25 cellular contexts compared by ENCODE assay signal in genomic region chr12:96221391-96221790, GRCh38. TPM values are rescaled to one million over a fixed set of nuclear protein-coding genes. Genes with fewer than 3 reads are reported as not detected.
A peak's percentile ranks its signal among the peaks of the same experiment; 100 is the strongest.
DNase-seq lines count a peak whose midpoint lies in the region; ATAC-seq, FAIRE-seq and TF ChIP-seq lines count a peak whose summit lies in the region.
"Had no signal": no experiment of that assay in that cellular context is flagged by ENCODE, and none has a peak within 500 bp of the region (broad histone marks: within the 10 kb centered on the region; RNA-seq: fewer than 3 reads in every experiment).

No MANE protein-coding gene starts in this region.

- peaks cover 64% of the 10 kb centered on the region for H3K4me1 Mint-ChIP-seq in HFFc6 (ENCODE audit: low read depth)

- no peak for DNase-seq in A549 (ENCODE audit: low read depth in 1 of 2, low spot score in 1 of 2)
- DNase-seq in HFFc6 = no peak
- no peak for DNase-seq in mammary epithelial cell
- no peak for DNase-seq in keratinocyte (ENCODE audit: low read depth, low spot score)
- no peak for DNase-seq in HEK293T (ENCODE audit: extremely low spot score)
- DNase-seq: activated CD4-positive, alpha-beta T cell treated with anti-CD3 and anti-CD28 coated beads, Interleukin-2, amount 50 U/mL, for 48 hours; activated CD4-positive, CD25-positive, alpha-beta regulatory T cell; activated naive CD4-positive, alpha-beta T cell treated with anti-CD3 and anti-CD28 coated beads for 36 hours; amniotic stem cell; H9; KG1; kidney glomerular epithelial cell; mesendoderm; naive thymus-derived CD8-positive, alpha-beta T cell; NCI-H1694; NCI-H2171 treated with DMSO at 0.1 percent for 48 hours; NCI-H526 treated with DMSO at 0.1 percent for 48 hours; pancreas; right lobe of liver; stimulated activated CD8-positive, alpha-beta memory T cell treated with anti-CD3 and anti-CD28 coated beads, Interleukin-4, amount 100 ng/mL, for 48 hours; upper lobe of left lung had no signal

- BruUV-seq in mammary epithelial cell (replicated peaks; lab: Mats Ljungman, UMichigan) = no TSS peak

- peaks cover 9% of the 10 kb centered on the region; the same call in 1 of the 2 replicates for H3K27me3 Mint-ChIP-seq in HFFc6 (ENCODE audit: insufficient read depth)
- H3K27me3 Mint-ChIP-seq: central memory CD8-positive, alpha-beta T cell; naive thymus-derived CD8-positive, alpha-beta T cell had no signal

- peak overlapping the region; percentile 100 for H3K27ac Mint-ChIP-seq in HFFc6
- H3K27ac Mint-ChIP-seq: activated naive CD4-positive, alpha-beta T cell treated with anti-CD3 and anti-CD28 coated beads for 36 hours; H9 had no signal

- no peak for TF ChIP-seq RAD21 in A549 (conservative IDR thresholded peaks at IDR 0.05 in 1 of 2, IDR thresholded peaks at IDR 0.05 in 1 of 2)

- ATAC-seq in A549 (no peak), GM21717 (IDR thresholded peaks at IDR 0.05; ENCODE audit: unreplicated experiment) (no peak), HG03342 (IDR thresholded peaks at IDR 0.05; ENCODE audit: unreplicated experiment) (no peak)
- ATAC-seq: naive thymus-derived CD8-positive, alpha-beta T cell; pancreas; right lobe of liver had no signal

- H3K79me2 ChIP-seq in mammary epithelial cell (ENCODE audit: insufficient read depth, low read length) (peaks cover 81% of the 10 kb centered on the region), keratinocyte (ENCODE audit: control insufficient read depth, insufficient read depth, low read length) (peaks cover 65% of the 10 kb centered on the region)

- POLR2A ChIA-PET in A549 (lab: Yijun Ruan, JAX) (interaction anchor here (1.2 to 3.0 kb wide), 2 partner anchors 18 to 178 kb away, joined by 3 to 27 read pairs; partner anchors contain the start of gene CDK17), HEK293T (lab: Yijun Ruan, JAX) (no interaction called here)

- H3K4me3 ChIP-seq in A549 (no peak overlapping the region), mammary epithelial cell (replicated peaks in 1 of 3; ENCODE audit: insufficient read depth in 1 of 3, low read depth in 2 of 3, low read length in 3 of 3) (no peak overlapping the region), keratinocyte (ENCODE audit: control insufficient read depth in 2 of 3, extremely low read depth in 1 of 3, insufficient read depth in 2 of 3, low read depth in 1 of 3, low read length in 3 of 3) (no peak overlapping the region)
- H3K4me3 ChIP-seq: pancreas, right lobe of liver, upper lobe of left lung had no signal

- H4K20me1 ChIP-seq in mammary epithelial cell (ENCODE audit: insufficient read depth, low read length) (no peaks in the 10 kb centered on the region), keratinocyte (ENCODE audit: control insufficient read depth, extremely low read depth, insufficient read depth, low read length) (peaks cover 2% of the 10 kb centered on the region)

- TF ChIP-seq CTCF in A549 (IDR thresholded peaks at IDR 0.05) (no peak), HFFc6 (IDR thresholded peaks at IDR 0.05) (no peak), mammary epithelial cell (conservative IDR thresholded peaks at IDR 0.05 in 1 of 2, IDR thresholded peaks at IDR 0.05 in 1 of 2; ENCODE audit: extremely low read depth in 1 of 2, insufficient read depth in 1 of 2, low read depth in 1 of 2, low read length in 2 of 2) (no peak), keratinocyte (optimal IDR thresholded peaks at IDR 0.05 in 1 of 3, IDR thresholded peaks at IDR 0.05 in 1 of 3, conservative IDR thresholded peaks at IDR 0.05 in 1 of 3; ENCODE audit: extremely low read depth in 1 of 3, insufficient read depth in 2 of 3, low read length in 3 of 3) (no peak)

- peaks cover 49% of the 10 kb centered on the region for H3K4me1 ChIP-seq in A549
- peaks cover 42% of the 10 kb centered on the region for H3K4me1 ChIP-seq in mammary epithelial cell (ENCODE audit: insufficient read depth, low read length)
- H3K4me1 ChIP-seq in keratinocyte (ENCODE audit: control insufficient read depth, extremely low read depth, insufficient read depth, low read length) = peaks cover 65% of the 10 kb centered on the region

- H2AFZ ChIP-seq in mammary epithelial cell (ENCODE audit: low read depth, low read length) (no peak overlapping the region), keratinocyte (ENCODE audit: control insufficient read depth, low read length) (no peak overlapping the region)

- intact Hi-C loops in mammary epithelial cell (cut with micrococcal nuclease) = no loop called here

- TF ChIP-seq POLR2A in A549 (IDR thresholded peaks at IDR 0.05; ENCODE audit: low read length) = no peak

- no peak overlapping the region; the same call in 1 of the 3 replicates for H3K4me2 ChIP-seq in A549
- peak overlapping the region; percentile 48 for H3K4me2 ChIP-seq in mammary epithelial cell (ENCODE audit: insufficient read depth, low read depth, low read length)
- peak overlapping the region; percentile 58 for H3K4me2 ChIP-seq in keratinocyte (ENCODE audit: control insufficient read depth, extremely low read depth, insufficient read depth, low read depth, low read length)

- H3K4me3 Mint-ChIP-seq in HFFc6 = no peak overlapping the region
- H3K4me3 Mint-ChIP-seq: activated naive CD4-positive, alpha-beta T cell treated with anti-CD3 and anti-CD28 coated beads for 36 hours; CD14-positive monocyte; central memory CD8-positive, alpha-beta T cell; H9; naive thymus-derived CD8-positive, alpha-beta T cell had no signal

- no peak for FAIRE-seq in A549 (lab: Jason Lieb, UNC)
- peak; percentile 51 for FAIRE-seq in keratinocyte (lab: Jason Lieb, UNC)
- FAIRE-seq: pancreas had no signal

- TF ChIP-seq EP300 in A549 (IDR thresholded peaks at IDR 0.05) = no peak

- 95% methylated on average over 6 of the region's 6 CpGs for WGBS in A549 (ENCODE audit: missing lambda C conversion rate)
- WGBS in mammary epithelial cell (ENCODE audit: low coverage, missing lambda C conversion rate) = 52% methylated on average over 6 of the region's 6 CpGs

- no peaks in the 10 kb centered on the region for H3K9me3 Mint-ChIP-seq in HFFc6
- H3K9me3 Mint-ChIP-seq: activated naive CD4-positive, alpha-beta T cell treated with anti-CD3 and anti-CD28 coated beads for 36 hours; central memory CD8-positive, alpha-beta T cell; H9; naive thymus-derived CD8-positive, alpha-beta T cell had no signal

- H3K27ac ChIP-seq in A549 = peak overlapping the region; percentile 98
- H3K27ac ChIP-seq in mammary epithelial cell (ENCODE audit: insufficient read depth, low read depth, low read length) = peak overlapping the region; percentile 100
- peak overlapping the region; percentile 100 for H3K27ac ChIP-seq in keratinocyte (ENCODE audit: control insufficient read depth, insufficient read depth, low read length)
- H3K27ac ChIP-seq: pancreas, right lobe of liver, upper lobe of left lung had no signal

- CTCF ChIA-PET in A549 (lab: Yijun Ruan, JAX) = interaction anchor here (1.7 to 1.8 kb wide), 2 partner anchors 160 to 295 kb away, joined by 5 to 11 read pairs; no protein-coding TSS in a partner anchor
- CTCF ChIA-PET in mammary epithelial cell (lab: Charles Lee; ENCODE audit: low non-redundant PET) = no interaction called here
- CTCF ChIA-PET in HEK293T (lab: Yijun Ruan, JAX) = no interaction called here

- peaks cover 47% of the 10 kb centered on the region for H3K36me3 Mint-ChIP-seq in HFFc6 (ENCODE audit: low read depth)

- no peaks in the 10 kb centered on the region for H3K27me3 ChIP-seq in mammary epithelial cell (ENCODE audit: insufficient read depth, low read length)
- no peaks in the 10 kb centered on the region for H3K27me3 ChIP-seq in keratinocyte (ENCODE audit: control insufficient read depth, extremely low read depth, insufficient read depth, low read length)
- H3K27me3 ChIP-seq: pancreas, right lobe of liver, upper lobe of left lung had no signal

- in situ Hi-C loops in mammary epithelial cell (cut with MboI; ENCODE audit: low sequenced_read_pairs in 2 of 2) = loop anchor here in 1 of 2 donors (25.0 kb wide), 1 partner anchor 291 kb away; no protein-coding TSS in a partner anchor

- H3K9me3 ChIP-seq in A549 (peaks cover 4% of the 10 kb centered on the region; the same call in 2 of the 3 replicates), mammary epithelial cell (replicated peaks; ENCODE audit: insufficient read depth, low read length) (no peaks in the 10 kb centered on the region), keratinocyte (ENCODE audit: control insufficient read depth, low read depth, low read length) (no peaks in the 10 kb centered on the region)
- H3K9me3 ChIP-seq: pancreas, right lobe of liver, upper lobe of left lung had no signal

- H3K9ac ChIP-seq in mammary epithelial cell (ENCODE audit: insufficient read depth, low read length) (peak overlapping the region; percentile 22), keratinocyte (ENCODE audit: control insufficient read depth, extremely low read depth, insufficient read depth, low read length) (peak overlapping the region; percentile 98)

- H3K9me1 ChIP-seq in keratinocyte (ENCODE audit: control insufficient read depth, extremely low read depth, insufficient read depth, low read length) = no peaks in the 10 kb centered on the region

- dilution Hi-C loops in mammary epithelial cell (cut with HindIII; ENCODE audit: low sequenced_read_pairs) = no loop called here
- dilution Hi-C loops in keratinocyte (cut with MboI; ENCODE audit: extremely low pct_ligation_motif_present, low sequenced_read_pairs) = no loop called here

- H3K36me3 ChIP-seq in mammary epithelial cell (ENCODE audit: insufficient read depth, low read length) (peaks cover 26% of the 10 kb centered on the region), keratinocyte (ENCODE audit: control insufficient read depth in 2 of 2, extremely low read depth in 1 of 2, insufficient read depth in 2 of 2, low read length in 2 of 2) (peaks cover 10 to 54% of the 10 kb centered on the region in 2 experiments)
- H3K36me3 ChIP-seq: pancreas had no signal

TF ChIP-seq in HEK293T, 16 proteins besides CTCF, POLR2A, EP300 and RAD21 (continues in another document):
- no peak for TF ChIP-seq ZNF384 (IDR thresholded peaks at IDR 0.05)

RNA-seq across cellular contexts. Expression of gene ELK3, which starts 27.2 kb away (rescaled TPM):
- polyA plus RNA-seq in A549 (2011; rRNA removed) = 36.5 and 38.6 TPM in 2 replicates
- polyA plus RNA-seq in A549 (2012; cell fraction: cytosol; rRNA removed) = 22.9 and 34.3 TPM in 2 replicates
- polyA plus RNA-seq in A549 (2012; cell fraction: nucleus; rRNA removed) = 12.9 and 16.0 TPM in 2 replicates
- polyA plus RNA-seq in A549 (2017; fragmentation: RNase III; extraction: RNeasy Plus Mini Kit Qiagen cat#74134 plus additional on column Dnase treatment) = 28.5 to 36.0 TPM (median 33.1 TPM) in 3 replicates
- 46.9 and 47.9 TPM in 2 replicates for polyA minus RNA-seq in A549 (2011; rRNA and poly(A)+ RNA removed)
- 10 to 100 TPM; 54.5 to 80.7 (median 71.9) TPM for total RNA-seq in HFFc6 (2021; fragmentation: NEBNext Ultra II Directional; extraction: Animal tissue kit (Norgen Biotek cat#: 25700))
- total RNA-seq in mammary epithelial cell = 10 to 100 TPM; 12.8 to 95.1 TPM
- 47.2 TPM for polyA plus RNA-seq in mammary epithelial cell
- polyA minus RNA-seq in mammary epithelial cell = 30.7 TPM
- 14.4 to 47.6 TPM (median 28.2 TPM) in 3 replicates for polyA plus RNA-seq in keratinocyte
- polyA plus RNA-seq in keratinocyte (2011; ENCODE audit: low read depth) = 89.5 TPM
- 26.6 and 31.6 TPM in 2 replicates for polyA plus RNA-seq in keratinocyte (2011; cell fraction: cytosol; rRNA removed)
- 24.7 and 26.1 TPM in 2 replicates for polyA plus RNA-seq in keratinocyte (2011; cell fraction: nucleus; rRNA removed)
- 21.3 and 54.2 TPM in 2 replicates for polyA plus RNA-seq in keratinocyte (2012; ENCODE audit: low replicate concordance)
- polyA minus RNA-seq in keratinocyte = 24.4 to 89.6 TPM (median 26.2 TPM) in 3 replicates
- 32.6 TPM for polyA minus RNA-seq in keratinocyte (2011; cell fraction: cytosol; rRNA and poly(A)+ RNA removed)
- 14.0 and 17.8 TPM in 2 replicates for polyA minus RNA-seq in keratinocyte (2011; cell fraction: nucleus; rRNA and poly(A)+ RNA removed)
